In genomic region chr11:33907419-33907818, GRCh38 we compare ENCODE assay signal across 23 cellular contexts.
DNase-seq lines count a peak whose midpoint lies in the region; ATAC-seq and TF ChIP-seq lines count a peak whose summit lies in the region.
"Had no signal": no experiment of that assay in that cellular context is flagged by ENCODE, and none has a peak within 500 bp of the region (broad histone marks: within the 10 kb centered on the region; RNA-seq: fewer than 3 reads in every experiment).

No MANE protein-coding gene starts in this region.

- no peaks in the 10 kb centered on the region for H3K9me3 Mint-ChIP-seq in memory B cell
- H3K9me3 Mint-ChIP-seq: activated CD4-positive, alpha-beta memory T cell treated with anti-CD3 and anti-CD28 coated beads for 36 hours; CD8-positive, alpha-beta T cell; endodermal cell had no signal

- ATAC-seq in memory B cell (ENCODE audit: low read depth) = peak; percentile 44
- ATAC-seq in GM19467 (IDR thresholded peaks at IDR 0.05; ENCODE audit: unreplicated experiment) = no peak
- ATAC-seq in GM18873 (IDR thresholded peaks at IDR 0.05; ENCODE audit: low FRiP score, unreplicated experiment) = no peak
- ATAC-seq: CD8-positive, alpha-beta T cell; gastrocnemius medialis; upper lobe of right lung had no signal

- peaks cover 4% of the 10 kb centered on the region for H3K4me1 Mint-ChIP-seq in memory B cell

- no peak overlapping the region for H3K4me3 Mint-ChIP-seq in memory B cell
- H3K4me3 Mint-ChIP-seq: activated CD4-positive, alpha-beta memory T cell treated with anti-CD3 and anti-CD28 coated beads for 36 hours; CD8-positive, alpha-beta T cell; endodermal cell had no signal

- H4K20me1 ChIP-seq in BLaER1 treated with 17β-estradiol and CSF1 and Interleukin-3, amounts not matched to agents 10 nM and 100 nM = no peaks in the 10 kb centered on the region

- no peak overlapping the region for H3K27ac Mint-ChIP-seq in memory B cell
- H3K27ac Mint-ChIP-seq: activated CD4-positive, alpha-beta memory T cell treated with anti-CD3 and anti-CD28 coated beads for 36 hours; CD8-positive, alpha-beta T cell; endodermal cell had no signal

- peaks cover 11 to 84% (median 38%) of the 10 kb centered on the region in 10 experiments for H3K4me1 ChIP-seq in BLaER1 treated with 17β-estradiol and CSF1 and Interleukin-3, amounts not matched to agents 10 nM and 100 nM
- H3K4me1 ChIP-seq: breast epithelium, colonic mucosa, sigmoid colon, upper lobe of right lung had no signal

- DNase-seq in HL-60 (ENCODE audit: low read depth in 1 of 2, low spot score in 1 of 2) (no peak), NCI-H82 treated with DMSO at 0.1 percent for 48 hours (lab: John Stamatoyannopoulos, UW; ENCODE audit: unreplicated experiment) (peak; percentile 86), memory B cell (ENCODE audit: low spot score in 2 of 2) (no peak), NCI-H510A (lab: John Stamatoyannopoulos, UW) (no peak)
- DNase-seq: activated CD4-positive, alpha-beta memory T cell treated with anti-CD3 and anti-CD28 coated beads for 36 hours; CD8-positive, alpha-beta T cell; colonic mucosa; endodermal cell; esophagus squamous epithelium; gastrocnemius medialis; GM23248; hypothalamus; left ventricle myocardium inferior; MM.1S; NCI-H1694; NCI-H748 treated with DMSO at 0.1 percent for 48 hours; sigmoid colon; substantia nigra; upper lobe of right lung had no signal

- TF ChIP-seq CTCF in HL-60 (IDR thresholded peaks at IDR 0.05; ENCODE audit: insufficient read depth, low read length) = no peak

- H3K27ac ChIP-seq in BLaER1 treated with 17β-estradiol and CSF1 and Interleukin-3, amounts not matched to agents 10 nM and 100 nM = peak overlapping the region in 7 of 11 experiments; percentile 13 to 92 (median 67); a peak in 11 of 22 replicates
- H3K27ac ChIP-seq in HL-60 (replicated peaks) = peak overlapping the region; percentile 66
- H3K27ac ChIP-seq: breast epithelium, colonic mucosa, esophagus squamous epithelium, gastrocnemius medialis, GM23248, left ventricle myocardium inferior, sigmoid colon, upper lobe of right lung had no signal

- H3K36me3 Mint-ChIP-seq in memory B cell = no peaks in the 10 kb centered on the region
- H3K36me3 Mint-ChIP-seq: activated CD4-positive, alpha-beta memory T cell treated with anti-CD3 and anti-CD28 coated beads for 36 hours; CD8-positive, alpha-beta T cell had no signal

- no peaks in the 10 kb centered on the region for H3K27me3 ChIP-seq in BLaER1 treated with 17β-estradiol and CSF1 and Interleukin-3, amounts not matched to agents 10 nM and 100 nM
- no peaks in the 10 kb centered on the region for H3K27me3 ChIP-seq in HL-60 (ENCODE audit: insufficient read depth, poor library complexity, severe bottlenecking)
- H3K27me3 ChIP-seq: breast epithelium, colonic mucosa, gastrocnemius medialis, sigmoid colon, upper lobe of right lung had no signal

- H3K4me3 ChIP-seq in BLaER1 treated with 17β-estradiol and CSF1 and Interleukin-3, amounts not matched to agents 10 nM and 100 nM = no peak overlapping the region; a peak in 1 of 20 replicates
- H3K4me3 ChIP-seq in HL-60 (replicated peaks; ENCODE audit: insufficient read depth, low read length) = no peak overlapping the region
- H3K4me3 ChIP-seq: breast epithelium, colonic mucosa, esophagus squamous epithelium, gastrocnemius medialis, GM23248, left ventricle myocardium inferior, sigmoid colon, upper lobe of right lung had no signal

- H3K9ac ChIP-seq in BLaER1 treated with 17β-estradiol and CSF1 and Interleukin-3, amounts not matched to agents 10 nM and 100 nM = peak overlapping the region in 6 of 11 experiments; percentile 30 to 70 (median 57); a peak in 10 of 22 replicates
- H3K9ac ChIP-seq: GM23248 had no signal

- peak overlapping the region; percentile 37 to 87 (median 67); a peak in 21 of 22 replicates for H3K4me2 ChIP-seq in BLaER1 treated with 17β-estradiol and CSF1 and Interleukin-3, amounts not matched to agents 10 nM and 100 nM

- H3K9me3 ChIP-seq in BLaER1 treated with 17β-estradiol and CSF1 and Interleukin-3, amounts not matched to agents 10 nM and 100 nM (replicated peaks in 1 of 11) = peaks cover 0 to 29% (median 11%) of the 10 kb centered on the region in 11 experiments; a peak in 16 of 22 replicates
- H3K9me3 ChIP-seq: breast epithelium, colonic mucosa, esophagus squamous epithelium, gastrocnemius medialis, left ventricle myocardium inferior, sigmoid colon, upper lobe of right lung had no signal

- peaks cover 6% of the 10 kb centered on the region for H3K27me3 Mint-ChIP-seq in memory B cell

- 0 out of 22 replicates have a peak, but pooled peaks cover 0 to 5% (median 0%) of the 10 kb centered on the region in 11 experiments for H3K36me3 ChIP-seq in BLaER1 treated with 17β-estradiol and CSF1 and Interleukin-3, amounts not matched to agents 10 nM and 100 nM
- H3K36me3 ChIP-seq: breast epithelium, colonic mucosa, esophagus squamous epithelium, gastrocnemius medialis, left ventricle myocardium inferior, sigmoid colon, upper lobe of right lung had no signal
